ENCODE assay signal across 8 cellular contexts in genomic region chr19:4401482-4402170, GRCh38. TPM values are rescaled to one million over a fixed set of nuclear protein-coding genes. Genes with fewer than 3 reads are reported as not detected.
DNase-seq lines count a peak whose midpoint lies in the region; ATAC-seq and TF ChIP-seq lines count a peak whose summit lies in the region.

No MANE protein-coding gene starts in this region.

- H3K27me3 ChIP-seq in right cardiac atrium (ENCODE audit: control insufficient read depth, insufficient read depth): no peaks in the 10 kb centered on the region

- 0 out of 2 replicates have a peak, but pooled peaks cover 1% of the 10 kb centered on the region for H3K27me3 Mint-ChIP-seq in HFFc6 (ENCODE audit: insufficient read depth)
- H3K27me3 Mint-ChIP-seq in activated CD4-positive, alpha-beta memory T cell treated with anti-CD3 and anti-CD28 coated beads for 36 hours: no peaks in the 10 kb centered on the region

- peaks cover 6% of the 10 kb centered on the region for H3K36me3 Mint-ChIP-seq in HFFc6 (ENCODE audit: low read depth)
- H3K36me3 Mint-ChIP-seq in activated CD4-positive, alpha-beta memory T cell treated with anti-CD3 and anti-CD28 coated beads for 36 hours: peaks cover 28% of the 10 kb centered on the region
- H3K36me3 Mint-ChIP-seq in stimulated activated effector memory CD8-positive, alpha-beta T cell treated with anti-CD3 and anti-CD28 coated beads, Interleukin-12 subunit alpha, Interleukin-12 subunit beta, amount 100 ng/mL, for 72 hours: peaks cover 76% of the 10 kb centered on the region

- H3K9me3 ChIP-seq in right cardiac atrium (ENCODE audit: control insufficient read depth, low read length): no peaks in the 10 kb centered on the region

- no peak for DNase-seq in HFFc6
- peak; percentile 11 for DNase-seq in activated CD4-positive, alpha-beta memory T cell treated with anti-CD3 and anti-CD28 coated beads for 36 hours
- no peak for DNase-seq in right cardiac atrium
- DNase-seq in stimulated activated effector memory CD8-positive, alpha-beta T cell treated with anti-CD3 and anti-CD28 coated beads, Interleukin-12 subunit alpha, Interleukin-12 subunit beta, amount 100 ng/mL, for 72 hours (ENCODE audit: low spot score in 2 of 2): no peak
- DNase-seq in DMS79 (lab: John Stamatoyannopoulos, UW): no peak
- DNase-seq in NCI-H187 treated with DMSO at 0.1 percent for 48 hours (lab: John Stamatoyannopoulos, UW): no peak
- no peak for DNase-seq in HT-29 (ENCODE audit: low spot score)
- DNase-seq in GDM1 (lab: John Stamatoyannopoulos, UW): no peak

- TF ChIP-seq CTCF in HFFc6 (IDR thresholded peaks at IDR 0.05): no peak

- peaks cover 11% of the 10 kb centered on the region for H3K4me1 ChIP-seq in right cardiac atrium (ENCODE audit: control insufficient read depth, insufficient read depth, low read length)

- peak overlapping the region; percentile 93 for H3K27ac Mint-ChIP-seq in HFFc6
- H3K27ac Mint-ChIP-seq in activated CD4-positive, alpha-beta memory T cell treated with anti-CD3 and anti-CD28 coated beads for 36 hours: peak overlapping the region; percentile 86
- H3K27ac Mint-ChIP-seq in stimulated activated effector memory CD8-positive, alpha-beta T cell treated with anti-CD3 and anti-CD28 coated beads, Interleukin-12 subunit alpha, Interleukin-12 subunit beta, amount 100 ng/mL, for 72 hours: peak overlapping the region; percentile 94

- POLR2A ChIA-PET in activated CD4-positive, alpha-beta memory T cell treated with anti-CD3 and anti-CD28 coated beads for 36 hours (lab: Charles Lee): interaction anchor here (0.8 to 3.1 kb wide), 5 partner anchors 22 to 155 kb away, joined by 4 to 23 read pairs (median 5); partner anchors contain the start of genes MPND and YJU2

- H3K9me3 Mint-ChIP-seq in HFFc6: no peaks in the 10 kb centered on the region
- no peaks in the 10 kb centered on the region for H3K9me3 Mint-ChIP-seq in activated CD4-positive, alpha-beta memory T cell treated with anti-CD3 and anti-CD28 coated beads for 36 hours
- H3K9me3 Mint-ChIP-seq in stimulated activated effector memory CD8-positive, alpha-beta T cell treated with anti-CD3 and anti-CD28 coated beads, Interleukin-12 subunit alpha, Interleukin-12 subunit beta, amount 100 ng/mL, for 72 hours: no peaks in the 10 kb centered on the region

- peak overlapping the region; percentile 33 for H3K4me3 ChIP-seq in right cardiac atrium (ENCODE audit: low read length)

- peak overlapping the region; percentile 89 for H3K4me3 Mint-ChIP-seq in HFFc6
- peak overlapping the region; percentile 73 for H3K4me3 Mint-ChIP-seq in activated CD4-positive, alpha-beta memory T cell treated with anti-CD3 and anti-CD28 coated beads for 36 hours
- peak overlapping the region; percentile 97 for H3K4me3 Mint-ChIP-seq in stimulated activated effector memory CD8-positive, alpha-beta T cell treated with anti-CD3 and anti-CD28 coated beads, Interleukin-12 subunit alpha, Interleukin-12 subunit beta, amount 100 ng/mL, for 72 hours

- CTCF ChIA-PET in activated CD4-positive, alpha-beta memory T cell treated with anti-CD3 and anti-CD28 coated beads for 36 hours (lab: Charles Lee): interaction anchor here (0.6 to 3.2 kb wide), 12 partner anchors 15 to 414 kb away, joined by 3 to 52 read pairs (median 8); partner anchors contain the start of genes FEM1A and MPND

- H3K4me1 Mint-ChIP-seq in HFFc6 (ENCODE audit: low read depth): peaks cover 50% of the 10 kb centered on the region
- H3K4me1 Mint-ChIP-seq in activated CD4-positive, alpha-beta memory T cell treated with anti-CD3 and anti-CD28 coated beads for 36 hours (ENCODE audit: low read depth): peaks cover 60% of the 10 kb centered on the region
- H3K4me1 Mint-ChIP-seq in stimulated activated effector memory CD8-positive, alpha-beta T cell treated with anti-CD3 and anti-CD28 coated beads, Interleukin-12 subunit alpha, Interleukin-12 subunit beta, amount 100 ng/mL, for 72 hours: peaks cover 49% of the 10 kb centered on the region

- peak overlapping the region; percentile 27 for H3K27ac ChIP-seq in right cardiac atrium (ENCODE audit: low read length)

- 19% methylated on average over 14 of the region's 14 CpGs for WGBS in right cardiac atrium

- intact Hi-C loops in activated CD4-positive, alpha-beta memory T cell treated with anti-CD3 and anti-CD28 coated beads for 36 hours (cut with micrococcal nuclease): loop anchor here (1.0 to 5.0 kb wide), 7 partner anchors 59 to 639 kb away; partner anchors contain the start of genes DPP9, MRPL54, YJU2 and ZBTB7A
- intact Hi-C loops in right cardiac atrium (cut with DNase I): loop anchor here in 1 of 4 donors (2.0 to 10.0 kb wide), 3 partner anchors 53 to 134 kb away; partner anchors contain the start of genes MPND and UBXN6

- ATAC-seq in right cardiac atrium: no peak
- no peak for ATAC-seq in stimulated activated effector memory CD8-positive, alpha-beta T cell treated with anti-CD3 and anti-CD28 coated beads, Interleukin-12 subunit alpha, Interleukin-12 subunit beta, amount 100 ng/mL, for 72 hours

RNA-seq across cellular contexts. Expression of gene CHAF1A, which starts 0.8 kb away (rescaled TPM):
- 10 to 100 TPM; 18.3 to 26.3 (median 24.4) TPM for total RNA-seq in HFFc6 (2021; fragmentation: NEBNext Ultra II Directional; extraction: Animal tissue kit (Norgen Biotek cat#: 25700))
- 10 to 100 TPM; 61.6 to 63.5 TPM for total RNA-seq in activated CD4-positive, alpha-beta memory T cell treated with anti-CD3 and anti-CD28 coated beads for 36 hours
- 1 to 10 TPM; 5.4 to 7.7 (median 6.2) TPM for total RNA-seq in right cardiac atrium
- polyA plus RNA-seq in right cardiac atrium: 4.3 TPM
- total RNA-seq in HT-29 (2014; rRNA removed; shearing (Covaris generic)): 49.7 and 63.7 TPM in 2 replicates

RNA-seq across cellular contexts. Expression of gene SH3GL1, which starts 1.3 kb away (rescaled TPM):
- 100 to 1,000 TPM; 102 to 126 (median 110) TPM for total RNA-seq in HFFc6 (2021; fragmentation: NEBNext Ultra II Directional; extraction: Animal tissue kit (Norgen Biotek cat#: 25700))
- 10 to 100 TPM; 38.1 to 42.0 TPM for total RNA-seq in activated CD4-positive, alpha-beta memory T cell treated with anti-CD3 and anti-CD28 coated beads for 36 hours
- 10 to 100 TPM; 26.3 to 40.3 (median 31.8) TPM for total RNA-seq in right cardiac atrium
- polyA plus RNA-seq in right cardiac atrium: 27.7 TPM
- total RNA-seq in HT-29 (2014; rRNA removed; shearing (Covaris generic)): 43.5 and 55.5 TPM in 2 replicates

RNA-seq across cellular contexts. Expression of gene UBXN6, which starts 56.0 kb away (rescaled TPM):
- 100 to 1,000 TPM; 124 to 142 (median 131) TPM for total RNA-seq in HFFc6 (2021; fragmentation: NEBNext Ultra II Directional; extraction: Animal tissue kit (Norgen Biotek cat#: 25700))
- total RNA-seq in activated CD4-positive, alpha-beta memory T cell treated with anti-CD3 and anti-CD28 coated beads for 36 hours: 10 to 100 TPM; 36.2 to 37.1 TPM
- 100 to 1,000 TPM in 3 of 4 donors, 10 to 100 TPM in 1; 99.8 to 124 (median 112) TPM for total RNA-seq in right cardiac atrium
- 135 TPM for polyA plus RNA-seq in right cardiac atrium
- 84.8 and 85.4 TPM in 2 replicates for total RNA-seq in HT-29 (2014; rRNA removed; shearing (Covaris generic))

RNA-seq across cellular contexts. Expression of gene MPND, which starts 58.3 kb away (rescaled TPM):
- 10 to 100 TPM; 11.7 to 15.0 (median 12.1) TPM for total RNA-seq in HFFc6 (2021; fragmentation: NEBNext Ultra II Directional; extraction: Animal tissue kit (Norgen Biotek cat#: 25700))
- 10 to 100 TPM; 19.6 to 22.6 TPM for total RNA-seq in activated CD4-positive, alpha-beta memory T cell treated with anti-CD3 and anti-CD28 coated beads for 36 hours
- 10 to 100 TPM; 22.8 to 25.8 (median 25.2) TPM for total RNA-seq in right cardiac atrium
- 24.9 TPM for polyA plus RNA-seq in right cardiac atrium
- 9.4 and 18.6 TPM in 2 replicates for total RNA-seq in HT-29 (2014; rRNA removed; shearing (Covaris generic))
